12 cellular contexts compared by ENCODE assay signal in the genomic region with DNA sequence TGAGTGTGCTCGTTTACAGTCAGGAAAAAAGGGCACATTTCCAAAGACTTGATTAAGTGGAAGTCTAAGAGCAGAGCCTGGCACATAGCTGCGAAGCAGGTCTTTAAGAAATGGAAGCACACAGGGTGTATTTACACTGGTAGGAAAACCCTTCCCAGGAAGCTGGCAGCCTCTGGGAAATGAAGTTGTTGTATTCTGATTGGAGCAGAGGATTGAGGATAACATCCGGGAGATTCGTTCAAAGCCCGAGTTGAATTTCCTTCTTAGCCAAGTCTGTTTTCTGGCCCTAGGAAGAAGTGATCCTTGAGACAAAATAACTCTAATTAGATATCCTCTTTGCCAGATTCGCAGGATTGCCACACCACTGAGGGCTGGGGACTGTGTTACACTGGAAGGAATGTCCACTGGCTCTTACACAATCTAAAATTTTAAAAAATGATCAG.
DNase-seq lines count a peak whose midpoint lies in the region; ATAC-seq and TF ChIP-seq lines count a peak whose summit lies in the region.
"Had no signal": no experiment of that assay in that cellular context is flagged by ENCODE, and none has a peak within 500 bp of the region (broad histone marks: within the 10 kb centered on the region; RNA-seq: fewer than 3 reads in every experiment).

No MANE protein-coding gene starts in this region.

- no peak overlapping the region for H2BK12ac ChIP-seq in mesenchymal stem cell (ENCODE audit: low read length in 2 of 2)

- WGBS in mesenchymal stem cell, result 85% methylated on average over 6 of the region's 6 CpGs
- 46 to 50% methylated on average over 6 of the region's 6 CpGs for WGBS in tibial nerve, 2 donors

- no peaks in the 10 kb centered on the region for H3K27me3 ChIP-seq in mesenchymal stem cell (ENCODE audit: control insufficient read depth in 1 of 2, insufficient read depth in 1 of 2, low read length in 2 of 2)
- no peaks in the 10 kb centered on the region for H3K27me3 ChIP-seq in tibial nerve

- H3K4me1 ChIP-seq in mesenchymal stem cell (ENCODE audit: control insufficient read depth, insufficient read depth, low read depth, low read length), result peaks cover 3% of the 10 kb centered on the region
- peaks cover 0 to 18% (median 4%) of the 10 kb centered on the region in 4 donors for H3K4me1 ChIP-seq in tibial nerve

- no peak overlapping the region for H3K4ac ChIP-seq in mesenchymal stem cell (ENCODE audit: low read depth in 1 of 2, low read length in 2 of 2)

- no peak for TF ChIP-seq POLR2A in tibial nerve (IDR thresholded peaks at IDR 0.05)

- peak overlapping the region; percentile 36 for H2AK5ac ChIP-seq in mesenchymal stem cell (ENCODE audit: low read length, severe bottlenecking)

- H3K4me1 Mint-ChIP-seq in activated T-cell treated with anti-CD3 and anti-CD28 coated beads, Interleukin-2, amount 50 U/mL, for 4 hours (ENCODE audit: low read depth), result no peaks in the 10 kb centered on the region

- H3K9me3 ChIP-seq in mesenchymal stem cell (ENCODE audit: control insufficient read depth, low read length) (no peaks in the 10 kb centered on the region), tibial nerve (no peaks in the 10 kb centered on the region)

- H4K8ac ChIP-seq in mesenchymal stem cell (ENCODE audit: low read length), result no peak overlapping the region

- H3K4me3 ChIP-seq in fibroblast of mammary gland (ENCODE audit: control insufficient read depth, low read depth, low read length) (no peak overlapping the region), mesenchymal stem cell (ENCODE audit: insufficient read depth in 1 of 2, low read depth in 1 of 2, low read length in 2 of 2) (peak overlapping the region in 1 of 2 experiments; percentile 45), tibial nerve (peak overlapping the region in 1 of 4 donors; percentile 14)
- H3K4me3 ChIP-seq: K562 had no signal

- no peaks in the 10 kb centered on the region for H3K36me3 Mint-ChIP-seq in activated T-cell treated with anti-CD3 and anti-CD28 coated beads, Interleukin-2, amount 50 U/mL, for 4 hours (ENCODE audit: insufficient read depth)

- H2BK120ac ChIP-seq in mesenchymal stem cell (ENCODE audit: low read depth, low read length), result no peak overlapping the region

- peak; percentile 36 for DNase-seq in MV-4-11 (lab: John Stamatoyannopoulos, UW)
- peak; percentile 78 for DNase-seq in fibroblast of mammary gland (ENCODE audit: low read depth)
- peak; percentile 13 for DNase-seq in mesenchymal stem cell
- DNase-seq in tibial nerve (ENCODE audit: low spot score in 2 of 2), result peak; percentile 62 to 87
- DNase-seq in activated T-cell treated with anti-CD3 and anti-CD28 coated beads, Interleukin-2, amount 50 U/mL, for 4 hours, result no peak
- DNase-seq: activated naive CD4-positive, alpha-beta T cell treated with Interleukin-2 at 50 U/mL for 16 hours; NCI-H446; SHP77 treated with DMSO at 0.1 percent for 48 hours had no signal

- peak overlapping the region; percentile 80 for H3K9ac ChIP-seq in mesenchymal stem cell (ENCODE audit: low read length)

- H3K9me3 Mint-ChIP-seq in activated T-cell treated with anti-CD3 and anti-CD28 coated beads, Interleukin-2, amount 50 U/mL, for 4 hours, result no peaks in the 10 kb centered on the region

- no peak overlapping the region for H4K91ac ChIP-seq in mesenchymal stem cell (ENCODE audit: low read length)

- ATAC-seq in HG03135 (IDR thresholded peaks at IDR 0.05; ENCODE audit: unreplicated experiment) (no peak), HG03097 (IDR thresholded peaks at IDR 0.05; ENCODE audit: low FRiP score, unreplicated experiment) (no peak)
- no peak for ATAC-seq in activated T-cell treated with anti-CD3 and anti-CD28 coated beads, Interleukin-2, amount 50 U/mL, for 4 hours
- ATAC-seq: activated CD4-positive, CD25-positive, alpha-beta regulatory T cell treated with anti-CD3 and anti-CD28 coated beads, Interleukin-2, amount 50 U/mL, for 24 hours; K562 had no signal

- peaks cover 14 to 75% of the 10 kb centered on the region in 2 experiments for H3K36me3 ChIP-seq in mesenchymal stem cell (ENCODE audit: control insufficient read depth in 1 of 2, insufficient read depth in 2 of 2, low read depth in 1 of 2, low read length in 2 of 2)
- peaks cover 0 to 43% (median 3%) of the 10 kb centered on the region in 3 donors for H3K36me3 ChIP-seq in tibial nerve

- H2BK15ac ChIP-seq in mesenchymal stem cell (ENCODE audit: low read depth, poor library complexity, severe bottlenecking), result no peak overlapping the region

- TF ChIP-seq EP300 in tibial nerve (IDR thresholded peaks at IDR 0.05), result peak in 1 of 2 donors; percentile 84

- TF ChIP-seq CTCF in fibroblast of mammary gland (conservative IDR thresholded peaks at IDR 0.05; ENCODE audit: control insufficient read depth, insufficient read depth, low read depth, low read length), result no peak
- no peak for TF ChIP-seq CTCF in tibial nerve (IDR thresholded peaks at IDR 0.05)

- no peak overlapping the region for H3K14ac ChIP-seq in mesenchymal stem cell (ENCODE audit: low read length in 2 of 2)

- H3K27ac ChIP-seq in mesenchymal stem cell (ENCODE audit: low read length, poor library complexity, severe bottlenecking), result no peak overlapping the region
- peak overlapping the region in 3 of 4 donors; percentile 15 to 83 (median 59) for H3K27ac ChIP-seq in tibial nerve

- H3K18ac ChIP-seq in mesenchymal stem cell (ENCODE audit: low read depth in 1 of 2, low read length in 2 of 2), result no peak overlapping the region

- H2BK5ac ChIP-seq in mesenchymal stem cell (ENCODE audit: low read depth, low read length, poor library complexity, severe bottlenecking), result no peak overlapping the region

- no peak overlapping the region for H3K4me2 ChIP-seq in mesenchymal stem cell (ENCODE audit: low read length, poor library complexity, severe bottlenecking)

- no peak overlapping the region for H2AFZ ChIP-seq in mesenchymal stem cell (ENCODE audit: low read depth, low read length)

- H3K27me3 Mint-ChIP-seq in activated T-cell treated with anti-CD3 and anti-CD28 coated beads, Interleukin-2, amount 50 U/mL, for 4 hours (ENCODE audit: low read depth), result peaks cover 12% of the 10 kb centered on the region

- H3K4me3 Mint-ChIP-seq in activated T-cell treated with anti-CD3 and anti-CD28 coated beads, Interleukin-2, amount 50 U/mL, for 4 hours, result no peak overlapping the region

- H3K23ac ChIP-seq in mesenchymal stem cell (ENCODE audit: low read length in 2 of 2), result no peak overlapping the region

- H3K79me1 ChIP-seq in mesenchymal stem cell (replicated peaks; ENCODE audit: low read length, poor library complexity, severe bottlenecking), result peaks cover 13% of the 10 kb centered on the region
